Comparison of ENCODE assay signal across 15 cellular contexts in the genomic region with DNA sequence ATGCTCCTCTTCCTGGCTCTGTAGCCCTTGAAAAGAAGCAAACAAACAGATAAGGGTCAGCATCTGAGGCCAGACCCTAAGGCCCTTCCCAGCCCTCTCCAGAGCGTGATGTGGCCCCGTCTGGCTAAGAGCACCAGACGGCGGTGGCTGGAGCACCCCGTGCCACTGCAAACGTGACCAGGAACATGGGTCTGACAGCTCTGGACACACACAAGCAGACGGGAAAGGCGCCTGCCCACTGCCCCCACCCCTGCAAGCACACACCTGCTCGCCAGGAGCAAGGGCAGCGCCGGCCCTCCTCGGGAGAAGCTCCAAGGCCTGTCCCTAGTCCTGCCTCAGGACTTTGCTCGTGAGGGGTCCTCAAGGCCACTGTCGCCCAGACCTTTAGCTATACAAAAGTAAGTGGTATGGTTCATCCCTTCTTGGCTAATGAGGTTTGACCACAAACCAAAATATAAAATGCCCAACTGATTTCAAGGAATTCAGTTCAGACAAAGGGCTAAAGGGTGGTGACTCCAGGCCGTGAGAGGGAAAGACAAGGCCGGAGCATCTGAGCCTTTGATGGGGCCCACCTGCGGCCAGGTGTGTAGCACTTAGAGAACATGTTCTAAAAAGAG.
DNase-seq lines count a peak whose midpoint lies in the region; ATAC-seq and TF ChIP-seq lines count a peak whose summit lies in the region.
"Had no signal": no experiment of that assay in that cellular context is flagged by ENCODE, and none has a peak within 500 bp of the region (broad histone marks: within the 10 kb centered on the region; RNA-seq: fewer than 3 reads in every experiment).

No MANE protein-coding gene starts in this region.

- no TSS peak for BruUV-seq in IMR-90 (replicated peaks; lab: Mats Ljungman, UMichigan)

- no peak overlapping the region for H3K18ac ChIP-seq in IMR-90 (ENCODE audit: low read depth, low read length)

- H3K9me1 ChIP-seq in IMR-90 (ENCODE audit: insufficient read depth, low read length): peaks cover 15% of the 10 kb centered on the region

- no peak for TF ChIP-seq RAD21 in IMR-90 (IDR thresholded peaks at IDR 0.05; ENCODE audit: low read length)

- H2BK15ac ChIP-seq in IMR-90 (ENCODE audit: low read depth, low read length): peak overlapping the region; percentile 65; the same call in 1 of the 3 replicates

- peaks cover 25 to 66% of the 10 kb centered on the region in 2 experiments; a peak in 3 of 4 replicates for H3K79me1 ChIP-seq in IMR-90 (ENCODE audit: low read depth in 1 of 2, low read length in 2 of 2)

- POLR2A ChIA-PET in IMR-90 (lab: Charles Lee; ENCODE audit: unreplicated experiment): no interaction called here

- H4K8ac ChIP-seq in IMR-90 (ENCODE audit: low read depth in 2 of 2, low read length in 2 of 2): no peak overlapping the region

- H2AK5ac ChIP-seq in IMR-90 (ENCODE audit: low read depth, low read length): peak overlapping the region; percentile 18; the same call in 1 of the 2 replicates

- H4K5ac ChIP-seq in IMR-90 (ENCODE audit: low read depth, low read length): no peak overlapping the region

- peaks cover 9% of the 10 kb centered on the region for H3K36me3 Mint-ChIP-seq in brain
- H3K36me3 Mint-ChIP-seq: stimulated activated effector memory CD8-positive, alpha-beta T cell treated with anti-CD3 and anti-CD28 coated beads, Interleukin-12 subunit alpha, Interleukin-12 subunit beta, amount 100 ng/mL, for 72 hours had no signal

- peaks cover 0 to under 1% (median 0%) of the 10 kb centered on the region in 5 experiments for H3K9me3 Mint-ChIP-seq in brain
- H3K9me3 Mint-ChIP-seq: activated B cell treated with CpG ODN at 0.5 μM for 24 hours; stimulated activated effector memory CD8-positive, alpha-beta T cell treated with anti-CD3 and anti-CD28 coated beads, Interleukin-12 subunit alpha, Interleukin-12 subunit beta, amount 100 ng/mL, for 72 hours had no signal

- peaks cover under 1% of the 10 kb centered on the region; the same call in 1 of the 2 replicates for H3K36me3 ChIP-seq in IMR-90 (ENCODE audit: control insufficient read depth, insufficient read depth, low read length)
- no peaks in the 10 kb centered on the region for H3K36me3 ChIP-seq in left lung
- no peaks in the 10 kb centered on the region for H3K36me3 ChIP-seq in smooth muscle cell (ENCODE audit: low read depth)
- no peaks in the 10 kb centered on the region for H3K36me3 ChIP-seq in vagina

- TF ChIP-seq CTCF in IMR-90 (conservative IDR thresholded peaks at IDR 0.05; ENCODE audit: low read depth, low read length): no peak
- TF ChIP-seq CTCF in brain (conservative IDR thresholded peaks at IDR 0.05): no peak
- no peak for TF ChIP-seq CTCF in left lung (IDR thresholded peaks at IDR 0.05)
- TF ChIP-seq CTCF in smooth muscle cell (IDR thresholded peaks at IDR 0.05; ENCODE audit: borderline replicate concordance, insufficient read depth, poor library complexity, severe bottlenecking): no peak
- TF ChIP-seq CTCF in vagina (IDR thresholded peaks at IDR 0.05): no peak

- H2AFZ ChIP-seq in IMR-90 (replicated peaks; ENCODE audit: low read length, poor library complexity): no peak overlapping the region
- no peak overlapping the region for H2AFZ ChIP-seq in smooth muscle cell (ENCODE audit: low read depth)

- no peak overlapping the region for H3K14ac ChIP-seq in IMR-90 (replicated peaks; ENCODE audit: low read depth, low read length)

- no peak overlapping the region for H3K27ac ChIP-seq in IMR-90 (ENCODE audit: insufficient read depth, low read length)
- peak overlapping the region; percentile 11 to 66 for H3K27ac ChIP-seq in left lung
- H3K27ac ChIP-seq in smooth muscle cell (ENCODE audit: low read depth): peak overlapping the region; percentile 91
- no peak overlapping the region for H3K27ac ChIP-seq in vagina

- H3K4me3 ChIP-seq in IMR-90 (ENCODE audit: insufficient read depth, low read depth, low read length) (no peak overlapping the region), left lung (no peak overlapping the region), smooth muscle cell (no peak overlapping the region), vagina (no peak overlapping the region)

- H3K4me1 ChIP-seq in IMR-90 (ENCODE audit: control insufficient read depth, insufficient read depth, low read length) (peaks cover 19% of the 10 kb centered on the region), left lung (peaks cover 13 to 59% of the 10 kb centered on the region in 2 donors), smooth muscle cell (ENCODE audit: low read depth) (peaks cover 16% of the 10 kb centered on the region), vagina (peaks cover 47% of the 10 kb centered on the region)

- H3K4me1 Mint-ChIP-seq in brain: peaks cover 78% of the 10 kb centered on the region

- H3K27me3 Mint-ChIP-seq in brain: no peaks in the 10 kb centered on the region
- H3K27me3 Mint-ChIP-seq: activated naive CD8-positive, alpha-beta T cell; CD4-positive, alpha-beta memory T cell had no signal

- no peak overlapping the region for H2AK9ac ChIP-seq in IMR-90 (replicated peaks; ENCODE audit: low read depth, low read length, poor library complexity)

- peak overlapping the region; percentile 79; the same call in 1 of the 2 replicates for H3K4ac ChIP-seq in IMR-90 (ENCODE audit: low read depth, low read length)

- dilution Hi-C loops in IMR-90 (cut with HindIII; ENCODE audit: low sequenced_read_pairs, unreplicated experiment): no loop called here

- H3K4me2 ChIP-seq in IMR-90 (ENCODE audit: low read depth, low read length) (no peak overlapping the region), smooth muscle cell (no peak overlapping the region)

- H4K20me1 ChIP-seq in IMR-90 (ENCODE audit: insufficient read depth, low read length) (no peaks in the 10 kb centered on the region), smooth muscle cell (ENCODE audit: low read depth) (no peaks in the 10 kb centered on the region)

- TF ChIP-seq POLR2A in IMR-90 (IDR thresholded peaks at IDR 0.05; ENCODE audit: low read depth, low read length): no peak
- no peak for TF ChIP-seq POLR2A in vagina (IDR thresholded peaks at IDR 0.05)

- DNase-seq in IMR-90 (no peak), left lung (peak in 1 of 2 donors; percentile 62), smooth muscle cell (lab: John Stamatoyannopoulos, UW; ENCODE audit: unreplicated experiment) (no peak), foreskin melanocyte (no peak), SKM-1 treated with dmso at 0.1 percent for 144 hours (lab: John Stamatoyannopoulos, UW; ENCODE audit: unreplicated experiment) (no peak), vagina (ENCODE audit: extremely low spot score in 2 of 2) (no peak)
- DNase-seq: activated B cell treated with CpG ODN at 0.5 μM for 24 hours; activated CD8-positive, alpha-beta memory T cell treated with anti-CD3 and anti-CD28 coated beads, Interleukin-2, amount 50 U/mL, for 48 hours; CD4-positive, alpha-beta memory T cell; KBM-7; NCI-H1417 treated with DMSO at 0.1 percent for 48 hours; stimulated activated CD4-positive, alpha-beta T cell treated with anti-CD3 and anti-CD28 coated beads, Interleukin-4, amount 100 ng/mL, for 24 hours had no signal

- no peak overlapping the region for H3K4me3 Mint-ChIP-seq in brain
- H3K4me3 Mint-ChIP-seq: activated B cell treated with CpG ODN at 0.5 μM for 24 hours; activated naive CD8-positive, alpha-beta T cell; stimulated activated effector memory CD8-positive, alpha-beta T cell treated with anti-CD3 and anti-CD28 coated beads, Interleukin-12 subunit alpha, Interleukin-12 subunit beta, amount 100 ng/mL, for 72 hours had no signal

- intact Hi-C loops in IMR-90 (cut with micrococcal nuclease): no loop called here
- intact Hi-C loops in left lung (cut with DNase I): no loop called here
- intact Hi-C loops in vagina (cut with DNase I): no loop called here

- H3K23ac ChIP-seq in IMR-90 (ENCODE audit: low read depth, low read length): no peak overlapping the region

- no peak overlapping the region; the same call in 1 of the 2 replicates for H4K91ac ChIP-seq in IMR-90 (ENCODE audit: insufficient read depth, low read depth, low read length)

- no peak for ATAC-seq in IMR-90 (ENCODE audit: low read depth)
- no peak for ATAC-seq in left lung
- ATAC-seq: stimulated activated effector memory CD8-positive, alpha-beta T cell treated with anti-CD3 and anti-CD28 coated beads, Interleukin-12 subunit alpha, Interleukin-12 subunit beta, amount 100 ng/mL, for 72 hours had no signal

- H3K56ac ChIP-seq in IMR-90 (ENCODE audit: extremely low read depth, insufficient read depth, low read length): no peak overlapping the region

- H2BK20ac ChIP-seq in IMR-90 (ENCODE audit: low read depth, low read length): peak overlapping the region; percentile 36; the same call in 1 of the 2 replicates

- CTCF ChIA-PET in IMR-90 (lab: Yijun Ruan, JAX): interaction anchor here (0.6 kb wide), 2 partner anchors 10 to 73 kb away, joined by 3 to 5 read pairs; no protein-coding TSS in a partner anchor

- no peaks in the 10 kb centered on the region for H3K27me3 ChIP-seq in IMR-90 (ENCODE audit: control insufficient read depth, insufficient read depth, low read length)
- no peaks in the 10 kb centered on the region for H3K27me3 ChIP-seq in left lung
- no peaks in the 10 kb centered on the region for H3K27me3 ChIP-seq in smooth muscle cell (ENCODE audit: low read depth)
- no peaks in the 10 kb centered on the region for H3K27me3 ChIP-seq in vagina

- peaks cover 9% of the 10 kb centered on the region for H3F3A ChIP-seq in smooth muscle cell (ENCODE audit: low read depth)

- H3K9ac ChIP-seq in IMR-90 (ENCODE audit: low read depth, low read length): no peak overlapping the region
- H3K9ac ChIP-seq in smooth muscle cell (ENCODE audit: low read depth): no peak overlapping the region

- peak overlapping the region; percentile 9 to 85 (median 24) for H3K27ac Mint-ChIP-seq in brain
- H3K27ac Mint-ChIP-seq: activated B cell treated with CpG ODN at 0.5 μM for 24 hours; activated naive CD8-positive, alpha-beta T cell; stimulated activated effector memory CD8-positive, alpha-beta T cell treated with anti-CD3 and anti-CD28 coated beads, Interleukin-12 subunit alpha, Interleukin-12 subunit beta, amount 100 ng/mL, for 72 hours had no signal

- in situ Hi-C loops in IMR-90 (cut with MboI; ENCODE audit: low sequenced_read_pairs): no loop called here

- H2BK120ac ChIP-seq in IMR-90 (ENCODE audit: low read depth, low read length): peak overlapping the region; percentile 77

- no peak overlapping the region for H2BK5ac ChIP-seq in IMR-90 (ENCODE audit: low read depth, low read length, poor library complexity, severe bottlenecking)

- 96% methylated on average over 4 of the region's 17 CpGs; no CpG with 5 or more reads in 1 of the 2 experiments for WGBS in IMR-90 (ENCODE audit: extremely low coverage in 2 of 2, insufficient read length in 1 of 2), 2 experiments
- 82% methylated on average over 17 of the region's 17 CpGs for WGBS in smooth muscle cell (ENCODE audit: low lambda C conversion rate)

- 0 out of 2 replicates have a peak, but pooled peaks cover under 1% of the 10 kb centered on the region for H3K9me3 ChIP-seq in IMR-90 (ENCODE audit: control insufficient read depth, insufficient read depth, low read length)
- no peaks in the 10 kb centered on the region for H3K9me3 ChIP-seq in left lung
- H3K9me3 ChIP-seq in smooth muscle cell (replicated peaks; ENCODE audit: low read depth): no peaks in the 10 kb centered on the region
- no peaks in the 10 kb centered on the region for H3K9me3 ChIP-seq in vagina

- no peaks in the 10 kb centered on the region for H3K79me2 ChIP-seq in smooth muscle cell (ENCODE audit: low read depth)

TF ChIP-seq in IMR-90, 13 proteins besides CTCF, POLR2A, EP300 and RAD21 (continues in another document):
- no peak for TF ChIP-seq MAZ (IDR thresholded peaks at IDR 0.05; ENCODE audit: borderline replicate concordance, low read depth, low read length)

Comparison
In these comparisons a context has a peak if more than half of its experiments do, and no peak if none do; other contexts are left out.
1. H3K27ac ChIP-seq: peak in left lung (2 of 2) and smooth muscle cell (single experiment); none in IMR-90 (single experiment) and vagina (single experiment).